In genomic region chrX:41110801-41111625, GRCh38 we compare ENCODE assay signal across 1 cellular context.
TF ChIP-seq lines count a peak whose summit lies in the region.

No MANE protein-coding gene starts in this region.

TF ChIP-seq in HEK293, 187 proteins besides CTCF, POLR2A, EP300 and RAD21 (continued from another document):
- no peak for TF ChIP-seq PRDM2 (tag by site-specific recombination; IDR thresholded peaks at IDR 0.05; ENCODE audit: borderline replicate concordance)
- no peak for TF ChIP-seq ZNF341 (tag by site-specific recombination; IDR thresholded peaks at IDR 0.05; ENCODE audit: low read depth)
- no peak for TF ChIP-seq ZNF596 (tag by site-specific recombination; IDR thresholded peaks at IDR 0.05)
- TF ChIP-seq OVOL3 (tag by site-specific recombination; IDR thresholded peaks at IDR 0.05) = no peak
- no peak for TF ChIP-seq ZNF394 (tag by site-specific recombination; IDR thresholded peaks at IDR 0.05; ENCODE audit: borderline replicate concordance)
- no peak for TF ChIP-seq PATZ1 (tag by site-specific recombination; IDR thresholded peaks at IDR 0.05)
- TF ChIP-seq ZNF645 (tag by site-specific recombination; IDR thresholded peaks at IDR 0.05) = no peak
- peak; percentile 41 for TF ChIP-seq ZFHX2 (tag by site-specific recombination; conservative IDR thresholded peaks at IDR 0.05)
- no peak for TF ChIP-seq ZBTB7A (tag by site-specific recombination; IDR thresholded peaks at IDR 0.05; ENCODE audit: low read depth)
- peak; percentile 83; the same call in 1 of the 2 replicates for TF ChIP-seq OSR2 (tag by site-specific recombination; IDR thresholded peaks at IDR 0.05)
- no peak for TF ChIP-seq ZNF704 (tag by site-specific recombination; IDR thresholded peaks at IDR 0.05)
- TF ChIP-seq KLF17 (tag by site-specific recombination; IDR thresholded peaks at IDR 0.05) = no peak
- peak; percentile 62 for TF ChIP-seq SP7 (tag by site-specific recombination; IDR thresholded peaks at IDR 0.05)
- no peak for TF ChIP-seq YY2 (tag by site-specific recombination; IDR thresholded peaks at IDR 0.05)
- TF ChIP-seq KLF9 (tag by site-specific recombination; IDR thresholded peaks at IDR 0.05; ENCODE audit: low read depth) = no peak
- TF ChIP-seq TRIM28 (IDR thresholded peaks at IDR 0.05; ENCODE audit: borderline replicate concordance, low read length) = peak; percentile 88
- 0 out of 2 replicates have a peak, but pooled peaks have one; percentile 17 for TF ChIP-seq ZNF18 (tag by site-specific recombination; IDR thresholded peaks at IDR 0.05)
- TF ChIP-seq ZSCAN5A (tag by site-specific recombination; IDR thresholded peaks at IDR 0.05) = no peak
- TF ChIP-seq SCRT1 (tag by site-specific recombination; IDR thresholded peaks at IDR 0.05; ENCODE audit: borderline replicate concordance) = peak; percentile 84
- TF ChIP-seq ZEB2 (tag by site-specific recombination; IDR thresholded peaks at IDR 0.05) = 0 out of 2 replicates have a peak, but pooled peaks have one; percentile 35
- TF ChIP-seq IKZF3 (tag by site-specific recombination; IDR thresholded peaks at IDR 0.05) = 0 out of 2 replicates have a peak, but pooled peaks have one; percentile 7
- TF ChIP-seq ZNF501 (tag by site-specific recombination; IDR thresholded peaks at IDR 0.05) = no peak
- peak; percentile 80 for TF ChIP-seq WT1 (tag by site-specific recombination; IDR thresholded peaks at IDR 0.05)
- TF ChIP-seq ZNF510 (tag by site-specific recombination; IDR thresholded peaks at IDR 0.05; ENCODE audit: insufficient replicate concordance) = peak; percentile 85
- no peak for TF ChIP-seq SP3 (tag by site-specific recombination; IDR thresholded peaks at IDR 0.05)
- TF ChIP-seq TCF7L2 (IDR thresholded peaks at IDR 0.05; ENCODE audit: borderline replicate concordance, low read depth, low read length) = peak; percentile 59
- peak; percentile 40; the same call in 1 of the 2 replicates for TF ChIP-seq INSM2 (tag by site-specific recombination; IDR thresholded peaks at IDR 0.05)
- TF ChIP-seq ZNF561 (tag by site-specific recombination; IDR thresholded peaks at IDR 0.05; ENCODE audit: borderline replicate concordance) = 0 out of 2 replicates have a peak, but pooled peaks have one; percentile 32
- TF ChIP-seq PRDM1 (tag by site-specific recombination; IDR thresholded peaks at IDR 0.05) = peak; percentile 27; the same call in 1 of the 2 replicates
- peak; percentile 37 for TF ChIP-seq ZNF629 (tag by site-specific recombination; IDR thresholded peaks at IDR 0.05)
- TF ChIP-seq ZNF248 (tag by site-specific recombination; IDR thresholded peaks at IDR 0.05) = no peak
- no peak for TF ChIP-seq ZNF169 (tag by site-specific recombination; IDR thresholded peaks at IDR 0.05)
- peak; percentile 30; the same call in 1 of the 2 replicates for TF ChIP-seq EGR2 (tag by site-specific recombination; IDR thresholded peaks at IDR 0.05; ENCODE audit: low read depth)
